In genomic region chr12:117190210-117190781, GRCh38 we compare ENCODE assay signal across 8 cellular contexts. TPM values are rescaled to one million over a fixed set of nuclear protein-coding genes. Genes with fewer than 3 reads are reported as not detected.
DNase-seq lines count a peak whose midpoint lies in the region; ATAC-seq and TF ChIP-seq lines count a peak whose summit lies in the region.

Gene FBXO21 (minus strand): TSS chr12:117190470. CDS start chr12:117190456, 14 bp downstream.

- H3K27me3 ChIP-seq in heart left ventricle, result no peaks in the 10 kb centered on the region

- H3K27ac Mint-ChIP-seq in T-cell (peak within 1 kb of the TSS; percentile 88 to 91), type B pancreatic cell (peak within 1 kb of the TSS; percentile 82)

- peak; percentile 35 to 87 for TF ChIP-seq POLR2A in heart left ventricle (IDR thresholded peaks at IDR 0.05)

- DNase-seq in NCI-H1417 (lab: John Stamatoyannopoulos, UW), result peak; percentile 95 to 97 (median 96)
- DNase-seq in T-cell, result peak; percentile 83 to 96 (median 92)
- peak; percentile 90 to 95 (median 92) for DNase-seq in heart left ventricle
- DNase-seq in posterior cingulate gyrus, result peak; percentile 88 to 99 (median 94)
- DNase-seq in type B pancreatic cell (ENCODE audit: extremely low spot score, unreplicated experiment), result peak; percentile 96

- peaks cover 0 to 3% (median 0%) of the 10 kb centered on the region in 12 donors for H3K9me3 ChIP-seq in heart left ventricle

- peaks cover 0 to 21% (median 11%) of the 10 kb centered on the region in 12 donors for H3K4me1 ChIP-seq in heart left ventricle

- H3K4me1 Mint-ChIP-seq in T-cell (peaks cover 32 to 39% (median 33%) of the 10 kb centered on the region in 3 donors), type B pancreatic cell (ENCODE audit: unreplicated experiment) (peaks cover 21% of the 10 kb centered on the region)

- H3K27ac ChIP-seq in adipose tissue (ENCODE audit: low read depth, low read length), result peak within 1 kb of the TSS; percentile 44
- H3K27ac ChIP-seq in heart left ventricle, result peak within 1 kb of the TSS; percentile 37 to 87 (median 76)

- CTCF ChIA-PET in T-cell (lab: Charles Lee), result no interaction called here

- H3K27me3 Mint-ChIP-seq in T-cell (peaks cover 0 to 2% of the 10 kb centered on the region in 2 donors), type B pancreatic cell (peaks cover 4% of the 10 kb centered on the region)

- H3K4me3 ChIP-seq in GM12875 (ENCODE audit: low read depth, low read length) (peak within 1 kb of the TSS; percentile 99), heart left ventricle (peak within 1 kb of the TSS; percentile 51 to 98 (median 89))

- WGBS in adipose tissue, 3 donors, result 1 to 2% (median 2%) methylated on average over 48 to 59 of the region's 59 CpGs
- WGBS in heart left ventricle, 4 donors, result 1 to 3% (median 2%) methylated on average over 24 to 59 of the region's 59 CpGs

- H3K9me3 Mint-ChIP-seq in T-cell, result no peaks in the 10 kb centered on the region
- no peaks in the 10 kb centered on the region for H3K9me3 Mint-ChIP-seq in type B pancreatic cell

- TF ChIP-seq CTCF in GM12875 (IDR thresholded peaks at IDR 0.05; ENCODE audit: borderline replicate concordance, insufficient read depth, low read depth, low read length) (no peak), heart left ventricle (IDR thresholded peaks at IDR 0.05) (no peak), type B pancreatic cell (conservative IDR thresholded peaks at IDR 0.05) (no peak)

- intact Hi-C loops in heart left ventricle (cut with DNase I) (no loop called here), posterior cingulate gyrus (cut with DNase I) (no loop called here)

- H3K36me3 ChIP-seq in heart left ventricle, result peaks cover 0 to 30% (median 21%) of the 10 kb centered on the region in 9 donors

- POLR2A ChIA-PET in T-cell (lab: Charles Lee), result interaction anchor here in 1 of 2 donors (0.5 kb wide), 1 partner anchor 8 kb away, joined by 3 read pairs; no protein-coding TSS in a partner anchor

- H3K4me3 Mint-ChIP-seq in T-cell (peak within 1 kb of the TSS; percentile 91 to 95 (median 91)), type B pancreatic cell (peak within 1 kb of the TSS; percentile 90)

- ATAC-seq in HG02759 (IDR thresholded peaks at IDR 0.05; ENCODE audit: unreplicated experiment) (peak; percentile 89), T-cell (replicated peaks in 1 of 4) (peak; percentile 92 to 98 (median 94)), heart left ventricle (peak; percentile 92 to 98 (median 97))

- H3K36me3 Mint-ChIP-seq in T-cell, result peaks cover 11% of the 10 kb centered on the region
- H3K36me3 Mint-ChIP-seq in type B pancreatic cell, result peaks cover 10% of the 10 kb centered on the region

RNA-seq across cellular contexts. Expression of gene FBXO21, which starts in this region (rescaled TPM):
- total RNA-seq in T-cell (10 to 100 TPM; 47.7 to 58.1 (median 54.2) TPM), heart left ventricle (10 to 100 TPM; 32.6 to 82.4 (median 51.3) TPM), type B pancreatic cell (ENCODE audit: low replicate concordance) (53.3 and 64.0 TPM in 2 replicates)
- polyA plus RNA-seq in adipose tissue (10 to 100 TPM; 10.3 to 10.7 (median 10.6) TPM), heart left ventricle (10 to 100 TPM; 10.9 to 23.9 TPM)

Comparison
In these comparisons a context has a peak if more than half of its experiments do, and no peak if none do; other contexts are left out.
1. Peak in every context shown above with its lines: DNase-seq, ATAC-seq, H3K4me3 ChIP-seq and H3K27ac ChIP-seq.